Comparison of ENCODE assay signal across 18 cellular contexts in the genomic region with DNA sequence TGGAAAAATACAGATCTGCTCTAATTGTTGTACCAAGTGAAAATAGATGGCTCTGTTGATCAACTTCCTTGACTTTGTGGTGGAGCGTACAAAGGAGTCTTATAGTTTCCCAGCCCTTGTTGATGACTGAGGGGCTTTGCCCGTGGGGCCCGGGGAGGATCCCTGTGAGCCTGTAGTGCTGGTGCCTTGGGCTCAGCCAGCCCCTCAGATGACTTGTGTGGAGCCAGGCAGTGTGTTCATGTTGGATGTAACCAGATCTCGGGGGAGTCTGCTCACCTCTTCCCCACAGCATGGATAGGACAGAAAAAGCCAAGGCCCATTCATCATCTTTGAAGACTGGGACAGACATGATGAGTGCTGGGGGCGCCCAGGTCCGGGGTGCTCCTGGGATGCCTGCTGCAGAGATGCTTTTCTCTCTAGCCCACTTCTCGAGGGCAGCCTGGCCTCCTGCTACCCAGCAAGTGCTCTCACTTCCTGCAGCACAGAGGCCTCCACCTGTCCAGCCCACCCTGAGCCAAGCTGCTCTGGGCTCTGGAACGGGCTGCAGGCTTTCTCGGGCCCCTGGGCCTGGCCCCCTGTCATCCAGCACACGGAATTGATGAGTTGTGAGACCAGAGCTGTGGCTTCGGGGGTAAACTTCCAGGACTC.
A peak's percentile ranks its signal among the peaks of the same experiment; 100 is the strongest.
DNase-seq lines count a peak whose midpoint lies in the region; ATAC-seq and TF ChIP-seq lines count a peak whose summit lies in the region.
"Had no signal": no experiment of that assay in that cellular context is flagged by ENCODE, and none has a peak within 500 bp of the region (broad histone marks: within the 10 kb centered on the region; RNA-seq: fewer than 3 reads in every experiment).

No MANE protein-coding gene starts in this region.

- no peaks in the 10 kb centered on the region for H3K9me3 ChIP-seq in Karpas-422 (ENCODE audit: low read length)
- H3K9me3 ChIP-seq in mesenchymal stem cell (ENCODE audit: control insufficient read depth, low read length), result peaks cover 6% of the 10 kb centered on the region
- H3K9me3 ChIP-seq in gastrocnemius medialis, result no peaks in the 10 kb centered on the region
- H3K9me3 ChIP-seq: body of pancreas, Peyer's patch, vagina had no signal

- H3K79me1 ChIP-seq in mesenchymal stem cell (replicated peaks; ENCODE audit: low read length, poor library complexity, severe bottlenecking), result no peaks in the 10 kb centered on the region

- peak overlapping the region; percentile 50 to 69 for H2BK12ac ChIP-seq in mesenchymal stem cell (ENCODE audit: low read length in 2 of 2)

- whole genome bisulfite sequencing in mesenchymal stem cell, result 64% methylated on average over 11 of the region's 11 CpGs

- peak overlapping the region; percentile 83 to 86 for H3K18ac ChIP-seq in mesenchymal stem cell (ENCODE audit: low read depth in 1 of 2, low read length in 2 of 2)

- no peaks in the 10 kb centered on the region for H3K36me3 ChIP-seq in ACC112 (ENCODE audit: insufficient read depth, low read length)
- no peaks in the 10 kb centered on the region for H3K36me3 ChIP-seq in Karpas-422 (ENCODE audit: insufficient read depth, low read length)
- H3K36me3 ChIP-seq in mesenchymal stem cell (ENCODE audit: control insufficient read depth in 1 of 2, insufficient read depth in 2 of 2, low read depth in 1 of 2, low read length in 2 of 2), result no peaks in the 10 kb centered on the region
- no peaks in the 10 kb centered on the region for H3K36me3 ChIP-seq in gastrocnemius medialis
- H3K36me3 ChIP-seq: Peyer's patch, stomach, vagina had no signal

- H3K9me2 ChIP-seq in Karpas-422 (replicated peaks; ENCODE audit: insufficient read depth, low read length), result no peaks in the 10 kb centered on the region

- peak overlapping the region in 1 of 2 experiments; percentile 74 for H3K14ac ChIP-seq in mesenchymal stem cell (ENCODE audit: low read length in 2 of 2)

- peak; percentile 29 for DNase-seq in Karpas-422
- DNase-seq in astrocyte of the cerebellum (ENCODE audit: low read depth), result peak; percentile 29
- no peak for DNase-seq in mesenchymal stem cell
- no peak for DNase-seq in AML-193 (lab: John Stamatoyannopoulos, UW)
- DNase-seq in gastrocnemius medialis, result no peak
- DNase-seq: activated CD4-positive, CD25-positive, alpha-beta regulatory T cell; activated naive CD4-positive, alpha-beta T cell treated with anti-CD3 and anti-CD28 coated beads for 36 hours; body of pancreas; hippocampal formation; MM.1S; NCI-H2029 treated with DMSO at 0.1 percent for 48 hours; NCI-H748 treated with DMSO at 0.1 percent for 48 hours; stomach had no signal

- H3K4me1 ChIP-seq in ACC112 (ENCODE audit: control insufficient read depth, insufficient read depth, low read length, unreplicated experiment) (peaks cover 50% of the 10 kb centered on the region), Karpas-422 (ENCODE audit: low read length) (peaks cover 35% of the 10 kb centered on the region), mesenchymal stem cell (ENCODE audit: control insufficient read depth, insufficient read depth, low read depth, low read length) (peaks cover 31% of the 10 kb centered on the region), gastrocnemius medialis (peaks cover 0 to 23% of the 10 kb centered on the region in 2 donors)
- H3K4me1 ChIP-seq: body of pancreas had no signal

- H3K4me2 ChIP-seq in Karpas-422 (ENCODE audit: low read depth, low read length, poor library complexity, severe bottlenecking), result no peak overlapping the region
- H3K4me2 ChIP-seq in mesenchymal stem cell (ENCODE audit: low read length, poor library complexity, severe bottlenecking), result no peak overlapping the region

- H3K4me3 ChIP-seq in ACC112 (ENCODE audit: low read depth, low read length) (no peak overlapping the region), Karpas-422 (ENCODE audit: low read length) (no peak overlapping the region), astrocyte of the cerebellum (ENCODE audit: low read depth, low read length) (no peak overlapping the region), mesenchymal stem cell (ENCODE audit: insufficient read depth in 1 of 2, low read depth in 1 of 2, low read length in 2 of 2) (no peak overlapping the region), gastrocnemius medialis (no peak overlapping the region)
- H3K4me3 ChIP-seq: body of pancreas, Peyer's patch, stomach, vagina had no signal

- H3K9ac ChIP-seq in Karpas-422 (ENCODE audit: low read length), result no peak overlapping the region
- no peak overlapping the region for H3K9ac ChIP-seq in mesenchymal stem cell (ENCODE audit: low read length)

- H4K20me1 ChIP-seq in Karpas-422 (ENCODE audit: insufficient read depth, low read depth, low read length), result no peaks in the 10 kb centered on the region

- H2AFZ ChIP-seq in ACC112 (ENCODE audit: low read length, unreplicated experiment), result no peak overlapping the region
- H2AFZ ChIP-seq in Karpas-422 (ENCODE audit: low read length), result no peak overlapping the region
- peak overlapping the region; percentile 62 for H2AFZ ChIP-seq in mesenchymal stem cell (ENCODE audit: low read depth, low read length)

- H3K79me2 ChIP-seq in ACC112 (ENCODE audit: control insufficient read depth, insufficient read depth, low read length, unreplicated experiment) (no peaks in the 10 kb centered on the region), Karpas-422 (ENCODE audit: low read length) (no peaks in the 10 kb centered on the region)

- H2BK5ac ChIP-seq in mesenchymal stem cell (ENCODE audit: low read depth, low read length, poor library complexity, severe bottlenecking), result peak overlapping the region; percentile 99

- ATAC-seq in GM21528 (IDR thresholded peaks at IDR 0.05; ENCODE audit: low FRiP score, unreplicated experiment) (no peak), GM21723 (IDR thresholded peaks at IDR 0.05; ENCODE audit: unreplicated experiment) (no peak), gastrocnemius medialis (no peak)
- ATAC-seq: body of pancreas had no signal

- TF ChIP-seq POLR2A in gastrocnemius medialis (IDR thresholded peaks at IDR 0.05), result no peak

- intact Hi-C loops in gastrocnemius medialis (cut with DNase I; ENCODE audit: low total_unique reads), result no loop called here

- H2BK120ac ChIP-seq in mesenchymal stem cell (ENCODE audit: low read depth, low read length), result peak overlapping the region; percentile 62

- H3K27ac ChIP-seq in ACC112 (ENCODE audit: low read depth, low read length) (peak overlapping the region; percentile 99), Karpas-422 (ENCODE audit: low read length) (no peak overlapping the region), mesenchymal stem cell (ENCODE audit: low read length, poor library complexity, severe bottlenecking) (peak overlapping the region; percentile 99), gastrocnemius medialis (no peak overlapping the region)
- H3K27ac ChIP-seq: body of pancreas, vagina had no signal

- peak overlapping the region; percentile 98 for H2AK5ac ChIP-seq in mesenchymal stem cell (ENCODE audit: low read length, severe bottlenecking)

- no peak for TF ChIP-seq CTCF in astrocyte of the cerebellum (IDR thresholded peaks at IDR 0.05; ENCODE audit: low read depth, low read length, missing control alignments)
- no peak for TF ChIP-seq CTCF in gastrocnemius medialis (IDR thresholded peaks at IDR 0.05 in 4 of 5, conservative IDR thresholded peaks at IDR 0.05 in 1 of 5)

- H3K23ac ChIP-seq in mesenchymal stem cell (ENCODE audit: low read length in 2 of 2), result no peak overlapping the region

- H2BK15ac ChIP-seq in mesenchymal stem cell (ENCODE audit: low read depth, poor library complexity, severe bottlenecking), result peak overlapping the region; percentile 49

- H4K91ac ChIP-seq in mesenchymal stem cell (ENCODE audit: low read length), result peak overlapping the region; percentile 30

- no peaks in the 10 kb centered on the region for H3K27me3 ChIP-seq in ACC112 (ENCODE audit: insufficient read depth, low read length)
- H3K27me3 ChIP-seq in Karpas-422 (ENCODE audit: low read length), result no peaks in the 10 kb centered on the region
- H3K27me3 ChIP-seq in mesenchymal stem cell (ENCODE audit: control insufficient read depth in 1 of 2, insufficient read depth in 1 of 2, low read length in 2 of 2), result no peaks in the 10 kb centered on the region
- H3K27me3 ChIP-seq in gastrocnemius medialis, result no peaks in the 10 kb centered on the region
- H3K27me3 ChIP-seq: body of pancreas, Peyer's patch, stomach, vagina had no signal

- H4K8ac ChIP-seq in mesenchymal stem cell (ENCODE audit: low read length), result peak overlapping the region; percentile 92

- H3K4ac ChIP-seq in mesenchymal stem cell (ENCODE audit: low read depth in 1 of 2, low read length in 2 of 2), result peak overlapping the region in 1 of 2 experiments; percentile 86

- in situ Hi-C loops in astrocyte of the cerebellum (cut with HindIII; ENCODE audit: low sequenced_read_pairs), result loop anchor here (5.0 kb wide), 1 partner anchor 96 kb away; no protein-coding TSS in a partner anchor
- in situ Hi-C loops in gastrocnemius medialis (cut with MboI; ENCODE audit: low sequenced_read_pairs in 4 of 4), result no loop called here

Comparison
In these comparisons a context has a peak if more than half of its experiments do, and no peak if none do; other contexts are left out.
1. H3K27ac ChIP-seq: peak in ACC112 (single experiment) and mesenchymal stem cell (single experiment); none in Karpas-422 (single experiment) and gastrocnemius medialis (0 of 4).
2. DNase-seq: peak in Karpas-422 (single experiment) and astrocyte of the cerebellum (single experiment); none in mesenchymal stem cell (single experiment), AML-193 (0 of 2) and gastrocnemius medialis (0 of 2).